Comparison of ENCODE assay signal across 1 cellular context in the genomic region with DNA sequence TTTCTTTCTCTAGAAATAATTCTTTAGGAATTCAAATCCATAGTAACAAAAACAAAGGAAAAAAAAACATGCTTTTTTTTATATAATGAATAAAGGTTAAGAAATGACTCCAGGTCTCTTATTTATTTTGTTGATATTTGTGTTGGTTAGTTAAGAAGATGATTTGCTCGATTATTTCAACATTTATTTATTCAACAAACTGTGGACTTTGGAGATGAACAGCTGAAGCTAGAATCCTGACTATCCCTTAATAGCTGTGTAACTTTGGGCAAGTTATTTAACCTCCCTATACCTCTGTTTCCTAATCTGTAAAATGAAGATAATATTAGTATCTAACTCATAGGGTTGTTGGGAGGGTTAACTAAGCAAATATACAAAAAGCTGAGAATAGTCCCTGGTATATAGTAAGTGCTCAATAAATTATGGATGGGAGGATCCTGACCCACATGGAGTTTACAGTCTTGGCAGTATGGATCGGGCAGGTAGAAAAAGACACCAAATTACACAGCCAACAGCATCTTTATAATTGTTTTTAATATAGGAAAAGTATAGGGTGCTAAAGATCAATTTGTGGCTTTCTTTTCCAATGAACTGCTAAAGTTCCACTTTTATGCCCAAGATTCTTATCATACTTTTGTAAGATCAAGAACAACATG.
TF ChIP-seq lines count a peak whose summit lies in the region.

No MANE protein-coding gene starts in this region.

TF ChIP-seq in A549, 52 proteins besides CTCF, POLR2A, EP300 and RAD21 (continued from another document):
- TF ChIP-seq FOSL2 (IDR thresholded peaks at IDR 0.05): no peak
- TF ChIP-seq FOSL2 (CRISPR knock-in tag; IDR thresholded peaks at IDR 0.05): no peak
- no peak for TF ChIP-seq EHMT2 (IDR thresholded peaks at IDR 0.05; ENCODE audit: low read depth)
- no peak for TF ChIP-seq SREBF2 (IDR thresholded peaks at IDR 0.05)
TF ChIP-seq in A549: peak in this region for 0.
